Comparison of ENCODE assay signal across 17 cellular contexts in genomic region chr3:131470377-131470776, GRCh38. TPM values are rescaled to one million over a fixed set of nuclear protein-coding genes. Genes with fewer than 3 reads are reported as not detected.
A peak's percentile ranks its signal among the peaks of the same experiment; 100 is the strongest.
DNase-seq lines count a peak whose midpoint lies in the region; ATAC-seq and TF ChIP-seq lines count a peak whose summit lies in the region.
"Had no signal": no experiment of that assay in that cellular context is flagged by ENCODE, and none has a peak within 500 bp of the region (broad histone marks: within the 10 kb centered on the region; RNA-seq: fewer than 3 reads in every experiment).

No MANE protein-coding gene starts in this region.

- H3K4me3 ChIP-seq in CD4-positive, alpha-beta memory T cell (ENCODE audit: low read length in 2 of 2), result no peak overlapping the region

- H3K27me3 Mint-ChIP-seq in activated T-cell treated with anti-CD3 and anti-CD28 coated beads, Interleukin-2, amount 50 U/mL, for 4 hours (ENCODE audit: low read depth), result no peaks in the 10 kb centered on the region
- no peaks in the 10 kb centered on the region for H3K27me3 Mint-ChIP-seq in stimulated activated naive CD8-positive, alpha-beta T cell treated with anti-CD3 and anti-CD28 coated beads, Interleukin-15, amount 100 ng/mL, for 72 hours
- H3K27me3 Mint-ChIP-seq in activated naive CD8-positive, alpha-beta T cell, result no peaks in the 10 kb centered on the region
- no peaks in the 10 kb centered on the region for H3K27me3 Mint-ChIP-seq in glutamatergic neuron (ENCODE audit: unreplicated experiment)
- H3K27me3 Mint-ChIP-seq in CD4-positive, alpha-beta memory T cell, result no peaks in the 10 kb centered on the region
- H3K27me3 Mint-ChIP-seq: CD4-positive, CD25-positive, alpha-beta regulatory T cell had no signal

- H3K4me1 Mint-ChIP-seq in activated T-cell treated with anti-CD3 and anti-CD28 coated beads, Interleukin-2, amount 50 U/mL, for 4 hours (ENCODE audit: low read depth), result peaks cover 28% of the 10 kb centered on the region
- H3K4me1 Mint-ChIP-seq in stimulated activated naive CD8-positive, alpha-beta T cell treated with anti-CD3 and anti-CD28 coated beads, Interleukin-15, amount 100 ng/mL, for 72 hours, result peaks cover 29% of the 10 kb centered on the region
- peaks cover 37% of the 10 kb centered on the region for H3K4me1 Mint-ChIP-seq in activated naive CD8-positive, alpha-beta T cell (ENCODE audit: low read depth)
- no peaks in the 10 kb centered on the region for H3K4me1 Mint-ChIP-seq in glutamatergic neuron (ENCODE audit: low read depth, unreplicated experiment)
- H3K4me1 Mint-ChIP-seq in CD4-positive, alpha-beta memory T cell, result peaks cover 14 to 30% (median 20%) of the 10 kb centered on the region in 4 donors

- intact Hi-C loops in CD4-positive, alpha-beta memory T cell (cut with micrococcal nuclease), result no loop called here

- POLR2A ChIA-PET in CD4-positive, alpha-beta memory T cell (lab: Charles Lee; ENCODE audit: partially characterized antibody), result no interaction called here

- H3K9me3 ChIP-seq in CD4-positive, alpha-beta memory T cell (ENCODE audit: control insufficient read depth in 1 of 2, low read length in 2 of 2), result no peaks in the 10 kb centered on the region

- no peak overlapping the region for H3K27ac ChIP-seq in CD4-positive, alpha-beta memory T cell (ENCODE audit: low read depth, low read length)
- H3K27ac ChIP-seq: KMS-11 had no signal

- peaks cover 13% of the 10 kb centered on the region for H3K4me1 ChIP-seq in CD4-positive, alpha-beta memory T cell (ENCODE audit: insufficient read depth, low read length)

- H3K36me3 Mint-ChIP-seq in activated T-cell treated with anti-CD3 and anti-CD28 coated beads, Interleukin-2, amount 50 U/mL, for 4 hours (ENCODE audit: insufficient read depth), result peaks cover 45% of the 10 kb centered on the region
- H3K36me3 Mint-ChIP-seq in activated naive CD8-positive, alpha-beta T cell, result peaks cover 10% of the 10 kb centered on the region
- no peaks in the 10 kb centered on the region for H3K36me3 Mint-ChIP-seq in glutamatergic neuron (ENCODE audit: unreplicated experiment)
- H3K36me3 Mint-ChIP-seq in CD4-positive, alpha-beta memory T cell, result peaks cover 47 to 58% of the 10 kb centered on the region in 2 donors

- ATAC-seq in activated T-cell treated with anti-CD3 and anti-CD28 coated beads, Interleukin-2, amount 50 U/mL, for 4 hours, result peak; percentile 63 to 83
- ATAC-seq in stimulated activated naive CD8-positive, alpha-beta T cell treated with anti-CD3 and anti-CD28 coated beads, Interleukin-15, Interleukin-2, amounts not matched to agents 100 U/mL and 50 U/mL, for 24 hours, result peak; percentile 83
- no peak for ATAC-seq in stimulated activated naive CD8-positive, alpha-beta T cell treated with anti-CD3 and anti-CD28 coated beads, Interleukin-15, amount 100 ng/mL, for 72 hours
- ATAC-seq: Panc1 had no signal

- DNase-seq in activated T-cell treated with anti-CD3 and anti-CD28 coated beads, Interleukin-2, amount 50 U/mL, for 4 hours, result no peak
- no peak for DNase-seq in activated T-cell treated with anti-CD3 and anti-CD28 coated beads, Interleukin-2, amount 50 U/mL, for 48 hours
- no peak for DNase-seq in stimulated activated naive CD8-positive, alpha-beta T cell treated with anti-CD3 and anti-CD28 coated beads, Interleukin-15, Interleukin-2, amounts not matched to agents 100 U/mL and 50 U/mL, for 24 hours
- no peak for DNase-seq in stimulated activated naive CD8-positive, alpha-beta T cell treated with anti-CD3 and anti-CD28 coated beads, Interleukin-15, amount 100 ng/mL, for 72 hours
- no peak for DNase-seq in glutamatergic neuron
- no peak for DNase-seq in CD4-positive, alpha-beta memory T cell
- DNase-seq: CD4-positive, CD25-positive, alpha-beta regulatory T cell; COR-L47; DMS79; IMR-90; NCI-H1092 treated with DMSO at 0.1 percent for 48 hours; NCI-H1436 treated with DMSO at 0.1 percent for 48 hours; NCI-H1930; NCI-H748 treated with DMSO at 0.1 percent for 48 hours had no signal

- H3K27ac Mint-ChIP-seq in stimulated activated naive CD8-positive, alpha-beta T cell treated with anti-CD3 and anti-CD28 coated beads, Interleukin-15, amount 100 ng/mL, for 72 hours, result peak overlapping the region in 1 of 2 donors; percentile 52
- H3K27ac Mint-ChIP-seq in activated naive CD8-positive, alpha-beta T cell, result peak overlapping the region; percentile 67
- no peak overlapping the region for H3K27ac Mint-ChIP-seq in glutamatergic neuron (ENCODE audit: unreplicated experiment)
- H3K27ac Mint-ChIP-seq in CD4-positive, alpha-beta memory T cell, result no peak overlapping the region

- no peaks in the 10 kb centered on the region for H3K27me3 ChIP-seq in CD4-positive, alpha-beta memory T cell (ENCODE audit: insufficient read depth, low read length)

- no peak for TF ChIP-seq CTCF in glutamatergic neuron (IDR thresholded peaks at IDR 0.05; ENCODE audit: partially characterized antibody, unreplicated experiment)

- no peaks in the 10 kb centered on the region for H3K9me3 Mint-ChIP-seq in activated T-cell treated with anti-CD3 and anti-CD28 coated beads, Interleukin-2, amount 50 U/mL, for 4 hours
- no peaks in the 10 kb centered on the region for H3K9me3 Mint-ChIP-seq in stimulated activated naive CD8-positive, alpha-beta T cell treated with anti-CD3 and anti-CD28 coated beads, Interleukin-15, amount 100 ng/mL, for 72 hours
- no peaks in the 10 kb centered on the region for H3K9me3 Mint-ChIP-seq in activated naive CD8-positive, alpha-beta T cell (ENCODE audit: low read depth)
- H3K9me3 Mint-ChIP-seq in glutamatergic neuron (ENCODE audit: unreplicated experiment), result no peaks in the 10 kb centered on the region
- H3K9me3 Mint-ChIP-seq in CD4-positive, alpha-beta memory T cell, result no peaks in the 10 kb centered on the region
- H3K9me3 Mint-ChIP-seq: CD4-positive, CD25-positive, alpha-beta regulatory T cell had no signal

- no peak overlapping the region for H3K4me3 Mint-ChIP-seq in activated T-cell treated with anti-CD3 and anti-CD28 coated beads, Interleukin-2, amount 50 U/mL, for 4 hours
- H3K4me3 Mint-ChIP-seq in stimulated activated naive CD8-positive, alpha-beta T cell treated with anti-CD3 and anti-CD28 coated beads, Interleukin-15, amount 100 ng/mL, for 72 hours, result no peak overlapping the region
- H3K4me3 Mint-ChIP-seq in activated naive CD8-positive, alpha-beta T cell, result no peak overlapping the region
- no peak overlapping the region for H3K4me3 Mint-ChIP-seq in glutamatergic neuron (ENCODE audit: unreplicated experiment)
- H3K4me3 Mint-ChIP-seq in CD4-positive, alpha-beta memory T cell, result no peak overlapping the region
- H3K4me3 Mint-ChIP-seq: CD4-positive, CD25-positive, alpha-beta regulatory T cell had no signal

- CTCF ChIA-PET in CD4-positive, alpha-beta memory T cell (lab: Charles Lee; ENCODE audit: partially characterized antibody), result no interaction called here

- peaks cover 31% of the 10 kb centered on the region for H3K36me3 ChIP-seq in CD4-positive, alpha-beta memory T cell (ENCODE audit: insufficient read depth, low read length)

RNA-seq across cellular contexts. Expression of gene MRPL3, which starts 32.4 kb away (rescaled TPM):
- 100 to 1,000 TPM; 233 to 265 (median 251) TPM for total RNA-seq in activated T-cell treated with anti-CD3 and anti-CD28 coated beads, Interleukin-2, amount 50 U/mL, for 4 hours
- total RNA-seq in glutamatergic neuron (ENCODE audit: unreplicated experiment), result 56.5 TPM
- 10 to 100 TPM; 45.8 to 48.1 TPM for total RNA-seq in CD4-positive, alpha-beta memory T cell
- 100 to 1,000 TPM in 1 of 2 donors, 10 to 100 TPM in 1; 82.5 to 110 TPM for polyA plus RNA-seq in CD4-positive, alpha-beta memory T cell
